ENCODE assay signal across 33 cellular contexts in the genomic region with DNA sequence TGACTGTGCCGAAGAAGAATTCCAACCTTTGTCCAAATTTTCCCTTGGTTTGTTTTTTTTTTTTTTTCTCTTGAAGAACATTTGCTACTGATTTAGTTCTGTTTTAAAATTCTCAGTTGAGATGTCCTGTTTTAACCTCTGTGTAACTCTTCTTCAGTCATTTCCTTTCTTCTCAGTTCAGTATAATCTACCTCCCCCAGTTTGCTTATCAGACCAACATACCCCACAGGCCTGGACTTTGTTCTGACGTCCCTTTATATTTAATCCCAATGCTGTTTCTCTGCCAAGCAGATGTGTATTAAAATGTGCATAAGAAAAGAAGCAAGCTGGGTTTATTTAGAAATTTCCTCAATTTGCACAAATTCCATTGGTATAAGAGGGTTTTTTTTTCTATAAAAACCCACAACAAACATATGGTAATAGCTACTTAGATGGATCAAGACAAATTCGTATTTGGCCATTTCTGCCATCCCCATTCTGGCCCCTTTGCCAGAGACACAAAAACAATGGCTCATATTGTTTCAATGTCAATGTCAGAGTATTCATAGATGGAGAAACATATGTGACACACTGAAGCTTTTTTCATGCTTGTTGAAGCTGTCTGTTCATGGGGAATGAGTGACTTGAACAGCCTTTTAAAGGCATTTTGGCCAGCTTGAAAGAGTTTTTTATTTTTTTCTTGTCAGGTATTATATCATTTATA.
"Had no signal": no experiment of that assay in that cellular context is flagged by ENCODE, and none has a peak within 500 bp of the region (broad histone marks: within the 10 kb centered on the region; RNA-seq: fewer than 3 reads in every experiment).

No MANE protein-coding gene starts in this region.

- H3K27ac Mint-ChIP-seq: activated naive CD4-positive, alpha-beta T cell treated with anti-CD3 and anti-CD28 coated beads for 36 hours; activated naive CD8-positive, alpha-beta T cell treated with anti-CD3 and anti-CD28 coated beads for 36 hours; activated T-cell treated with anti-CD3 and anti-CD28 coated beads, Interleukin-2, amount 50 U/mL, for 72 hours; T-helper 1 cell treated with Interleukin-12 subunit alpha and Interleukin-12 subunit beta and Interleukin-4 antibody, amounts not matched to agents 30 μg/mL and 1 μg/mL, for 36 hours had no signal

- DNase-seq: activated CD4-positive, alpha-beta T cell treated with anti-CD3 and anti-CD28 coated beads for 4 hours; activated CD4-positive, alpha-beta T cell treated with anti-CD3 and anti-CD28 coated beads, Interleukin-2, amount 50 U/mL, for 4 hours; activated CD4-positive, CD25-positive, alpha-beta regulatory T cell; activated effector memory CD4-positive, alpha-beta T cell treated with Interleukin-2 at 50 U/mL for 16 hours; activated naive CD4-positive, alpha-beta T cell treated with anti-CD3 and anti-CD28 coated beads for 36 hours; activated naive CD8-positive, alpha-beta T cell treated with anti-CD3 and anti-CD28 coated beads for 36 hours; activated T-cell treated with anti-CD3 and anti-CD28 coated beads for 4 hours; activated T-cell treated with anti-CD3 and anti-CD28 coated beads, Interleukin-2, amount 50 U/mL, for 72 hours; amniotic stem cell; brain microvascular endothelial cell; cortex of kidney; esophagus squamous epithelium; gastrocnemius medialis; hippocampal formation; mucosa of descending colon; nephron progenitor cell; retina; stimulated activated CD4-positive, alpha-beta T cell treated with anti-CD3 and anti-CD28 coated beads, Interleukin-12 subunit alpha, Interleukin-12 subunit beta, amount 100 ng/mL, for 4 hours; stimulated activated CD4-positive, alpha-beta T cell treated with anti-CD3 and anti-CD28 coated beads, Interleukin-4, amount 100 ng/mL, for 1 hour; stimulated activated naive CD8-positive, alpha-beta T cell treated with anti-CD3 and anti-CD28 coated beads, Interleukin-15, Interleukin-2, amounts not matched to agents 100 U/mL and 50 U/mL, for 24 hours; SW 1271; T-helper 9 cell; trophoblast cell had no signal

- H3K36me3 ChIP-seq: brain microvascular endothelial cell, esophagus squamous epithelium, gastrocnemius medialis, neutrophil, prostate gland, thoracic aorta had no signal

- H3K27me3 ChIP-seq: brain microvascular endothelial cell, esophagus squamous epithelium, gastrocnemius medialis had no signal

- H3K4me3 ChIP-seq: esophagus squamous epithelium, gastrocnemius medialis, lung, mucosa of descending colon, prostate gland, SK-N-MC, skin epidermis, thoracic aorta had no signal

- H3K4me1 Mint-ChIP-seq: activated naive CD8-positive, alpha-beta T cell treated with anti-CD3 and anti-CD28 coated beads for 36 hours had no signal

- ATAC-seq: activated T-cell treated with anti-CD3 and anti-CD28 coated beads, Interleukin-2, amount 50 U/mL, for 72 hours; gastrocnemius medialis; left lobe of liver; mucosa of descending colon; sciatic nerve; stimulated activated naive CD8-positive, alpha-beta T cell treated with anti-CD3 and anti-CD28 coated beads, Interleukin-15, Interleukin-2, amounts not matched to agents 100 U/mL and 50 U/mL, for 24 hours had no signal

- H3K27ac ChIP-seq: brain microvascular endothelial cell, esophagus squamous epithelium, gastrocnemius medialis, neutrophil, prostate gland, SK-N-MC, skin epidermis, thoracic aorta had no signal

- H3K27me3 Mint-ChIP-seq: activated naive CD8-positive, alpha-beta T cell treated with anti-CD3 and anti-CD28 coated beads for 36 hours had no signal

- H3K4me3 Mint-ChIP-seq: activated naive CD4-positive, alpha-beta T cell treated with anti-CD3 and anti-CD28 coated beads for 36 hours; activated naive CD8-positive, alpha-beta T cell treated with anti-CD3 and anti-CD28 coated beads for 36 hours; activated T-cell treated with anti-CD3 and anti-CD28 coated beads, Interleukin-2, amount 50 U/mL, for 72 hours; nephron progenitor cell; T-helper 1 cell treated with Interleukin-12 subunit alpha and Interleukin-12 subunit beta and Interleukin-4 antibody, amounts not matched to agents 30 μg/mL and 1 μg/mL, for 36 hours had no signal

- FAIRE-seq: urothelium cell line had no signal

- H3K9me3 Mint-ChIP-seq: activated naive CD4-positive, alpha-beta T cell treated with anti-CD3 and anti-CD28 coated beads for 36 hours; activated naive CD8-positive, alpha-beta T cell treated with anti-CD3 and anti-CD28 coated beads for 36 hours; T-helper 1 cell treated with Interleukin-12 subunit alpha and Interleukin-12 subunit beta and Interleukin-4 antibody, amounts not matched to agents 30 μg/mL and 1 μg/mL, for 36 hours had no signal

- H3K36me3 Mint-ChIP-seq: activated naive CD8-positive, alpha-beta T cell treated with anti-CD3 and anti-CD28 coated beads for 36 hours had no signal

- H3K9me3 ChIP-seq: esophagus squamous epithelium, gastrocnemius medialis, mucosa of descending colon, neutrophil, prostate gland, thoracic aorta had no signal

- H3K4me1 ChIP-seq: esophagus squamous epithelium, prostate gland had no signal
